Comparison of ENCODE assay signal across 12 cellular contexts in the genomic region with DNA sequence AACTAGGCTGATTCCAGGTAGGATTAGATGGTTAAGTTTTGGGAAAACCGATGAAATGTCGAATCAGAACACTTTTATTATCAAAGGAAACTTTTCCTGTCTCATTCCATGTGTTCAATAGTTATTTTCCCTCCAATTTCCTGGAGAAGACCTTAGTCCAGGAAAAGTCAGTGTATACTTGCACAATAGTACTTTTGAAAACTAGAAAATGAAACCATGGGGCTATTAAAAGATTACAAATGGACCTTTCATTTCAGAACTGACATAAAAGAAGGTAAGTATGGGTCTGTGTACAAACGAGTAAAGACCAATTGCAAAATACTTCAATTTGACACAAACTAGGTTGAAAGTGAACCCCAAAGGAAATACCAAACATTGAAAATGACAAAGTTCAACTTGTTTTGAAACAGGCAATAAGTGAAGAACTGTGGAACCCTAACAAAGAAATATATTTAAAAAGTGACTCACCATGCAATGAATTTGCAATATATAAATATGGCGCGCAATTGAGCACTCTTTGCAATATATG. TPM values are rescaled to one million over a fixed set of nuclear protein-coding genes. Genes with fewer than 3 reads are reported as not detected.
DNase-seq lines count a peak whose midpoint lies in the region; ATAC-seq and TF ChIP-seq lines count a peak whose summit lies in the region.
"Had no signal": no experiment of that assay in that cellular context is flagged by ENCODE, and none has a peak within 500 bp of the region (broad histone marks: within the 10 kb centered on the region; RNA-seq: fewer than 3 reads in every experiment).

No MANE protein-coding gene starts in this region.

- no peak for TF ChIP-seq POLR2A in sigmoid colon (IDR thresholded peaks at IDR 0.05)
- no peak for TF ChIP-seq POLR2A in GM18505 (IDR thresholded peaks at IDR 0.05; ENCODE audit: borderline replicate concordance, extremely low read depth, insufficient read depth, insufficient read length)

- ATAC-seq in GM19455 (IDR thresholded peaks at IDR 0.05; ENCODE audit: unreplicated experiment) (no peak), GM21723 (IDR thresholded peaks at IDR 0.05; ENCODE audit: unreplicated experiment) (no peak), GM18505 (IDR thresholded peaks at IDR 0.05; ENCODE audit: unreplicated experiment) (no peak)

- TF ChIP-seq EP300 in sigmoid colon (IDR thresholded peaks at IDR 0.05) = no peak

- peak overlapping the region in 5 of 7 donors; percentile 27 to 91 (median 40) for H3K4me3 Mint-ChIP-seq in CD8-positive, alpha-beta memory T cell
- H3K4me3 Mint-ChIP-seq: T-helper 1 cell treated with Interleukin-12 subunit alpha and Interleukin-12 subunit beta and Interleukin-4 antibody, amounts not matched to agents 30 μg/mL and 1 μg/mL, for 36 hours had no signal

- H3K4me1 Mint-ChIP-seq in CD8-positive, alpha-beta memory T cell = peaks cover 14 to 33% (median 25%) of the 10 kb centered on the region in 3 donors

- H3K36me3 ChIP-seq in CD8-positive, alpha-beta memory T cell (ENCODE audit: insufficient read depth, low read length) = no peaks in the 10 kb centered on the region
- H3K36me3 ChIP-seq in sigmoid colon = no peaks in the 10 kb centered on the region

- DNase-seq in CD8-positive, alpha-beta memory T cell = no peak
- DNase-seq in foreskin fibroblast (peak in 1 of 2 donors; percentile 41), sigmoid colon (no peak), DMS114 treated with DMSO at 0.1 percent for 48 hours (lab: John Stamatoyannopoulos, UW; ENCODE audit: unreplicated experiment) (no peak)
- DNase-seq: cerebellar nuclear complex, kidney glomerular epithelial cell, NCI-H510A had no signal

- H3K9me3 Mint-ChIP-seq in CD8-positive, alpha-beta memory T cell = no peaks in the 10 kb centered on the region
- H3K9me3 Mint-ChIP-seq: T-helper 1 cell treated with Interleukin-12 subunit alpha and Interleukin-12 subunit beta and Interleukin-4 antibody, amounts not matched to agents 30 μg/mL and 1 μg/mL, for 36 hours had no signal

- no peaks in the 10 kb centered on the region for H3K27me3 ChIP-seq in CD8-positive, alpha-beta memory T cell (ENCODE audit: insufficient read depth, low read length, poor library complexity, severe bottlenecking)
- no peaks in the 10 kb centered on the region for H3K27me3 ChIP-seq in sigmoid colon

- WGBS in sigmoid colon, 2 donors = 15 to 53% methylated on average over 5 of the region's 5 CpGs

- H3K27ac Mint-ChIP-seq in CD8-positive, alpha-beta memory T cell = peak overlapping the region in 3 of 8 donors; percentile 22 to 87 (median 25)
- H3K27ac Mint-ChIP-seq: T-helper 1 cell treated with Interleukin-12 subunit alpha and Interleukin-12 subunit beta and Interleukin-4 antibody, amounts not matched to agents 30 μg/mL and 1 μg/mL, for 36 hours had no signal

- POLR2A ChIA-PET in CD8-positive, alpha-beta memory T cell (lab: Charles Lee) = no interaction called here

- no peaks in the 10 kb centered on the region for H3K9me3 ChIP-seq in CD8-positive, alpha-beta memory T cell (ENCODE audit: low read length)
- H3K9me3 ChIP-seq in sigmoid colon = no peaks in the 10 kb centered on the region

- peaks cover 26% of the 10 kb centered on the region for H3K4me1 ChIP-seq in CD8-positive, alpha-beta memory T cell (ENCODE audit: insufficient read depth, low read length)
- peaks cover 0 to 60% (median 53%) of the 10 kb centered on the region in 4 donors for H3K4me1 ChIP-seq in sigmoid colon

- no peak overlapping the region for H3K27ac ChIP-seq in CD8-positive, alpha-beta memory T cell (ENCODE audit: low read depth, low read length)
- H3K27ac ChIP-seq in sigmoid colon = peak overlapping the region; percentile 91 to 92 (median 92)

- CTCF ChIA-PET in CD8-positive, alpha-beta memory T cell (lab: Charles Lee) = interaction anchor here (0.8 to 1.6 kb wide), 3 partner anchors 24 to 107 kb away, joined by 3 to 5 read pairs (median 4); no protein-coding TSS in a partner anchor

- H3K36me3 Mint-ChIP-seq in CD8-positive, alpha-beta memory T cell = peaks cover 0 to 1% (median 0%) of the 10 kb centered on the region in 3 donors

- intact Hi-C loops in sigmoid colon (cut with DNase I) = no loop called here

- no peak for TF ChIP-seq CTCF in WI38 (IDR thresholded peaks at IDR 0.05; ENCODE audit: low read depth, low read length)
- no peak for TF ChIP-seq CTCF in foreskin fibroblast (IDR thresholded peaks at IDR 0.05; ENCODE audit: low read depth, low read length)
- TF ChIP-seq CTCF in sigmoid colon (IDR thresholded peaks at IDR 0.05) = no peak

- H3K27me3 Mint-ChIP-seq in CD8-positive, alpha-beta memory T cell = no peaks in the 10 kb centered on the region

- peak overlapping the region; percentile 4 for H3K4me3 ChIP-seq in CD8-positive, alpha-beta memory T cell (ENCODE audit: low read length)
- H3K4me3 ChIP-seq in WI38 (ENCODE audit: low read depth, low read length) (peak overlapping the region; percentile 77), foreskin fibroblast (ENCODE audit: low read depth in 1 of 2, low read length in 2 of 2) (peak overlapping the region; percentile 84 to 91), sigmoid colon (peak overlapping the region; percentile 67 to 76 (median 72))

RNA-seq across cellular contexts. Expression of a gene that starts 2.1 kb away (rescaled TPM):
- total RNA-seq in CD8-positive, alpha-beta memory T cell = 1 to 10 TPM; 2.3 TPM
- 3.1 TPM for polyA plus RNA-seq in CD8-positive, alpha-beta memory T cell
- total RNA-seq in sigmoid colon = 10 to 100 TPM; 10.5 to 16.1 (median 12.2) TPM
- polyA plus RNA-seq in sigmoid colon = 10 to 100 TPM; 22.6 to 58.3 (median 31.8) TPM

RNA-seq across cellular contexts. Expression of a gene that starts 28.6 kb away (rescaled TPM):
- 1 to 10 TPM; 4.3 to 4.7 TPM for total RNA-seq in CD8-positive, alpha-beta memory T cell
- polyA plus RNA-seq in CD8-positive, alpha-beta memory T cell = 0.15 TPM
- total RNA-seq in sigmoid colon = 10 to 100 TPM; 17.3 to 40.7 (median 22.0) TPM
- polyA plus RNA-seq in sigmoid colon = 10 to 100 TPM; 16.2 to 22.2 (median 16.7) TPM

RNA-seq across cellular contexts. Expression of a gene that starts 44.5 kb away (rescaled TPM):
- total RNA-seq in CD8-positive, alpha-beta memory T cell = 10 to 100 TPM; 15.6 to 15.9 TPM
- 11.4 TPM for polyA plus RNA-seq in CD8-positive, alpha-beta memory T cell
- 10 to 100 TPM; 13.3 to 19.3 (median 13.9) TPM for total RNA-seq in sigmoid colon
- 1 to 10 TPM; 8.1 to 9.0 (median 8.9) TPM for polyA plus RNA-seq in sigmoid colon

RNA-seq across cellular contexts. Expression of a gene that starts 51.6 kb away (rescaled TPM):
- 1 to 10 TPM; 2.7 to 3.1 TPM for total RNA-seq in CD8-positive, alpha-beta memory T cell
- polyA plus RNA-seq in CD8-positive, alpha-beta memory T cell = 1.7 TPM
- 10 to 100 TPM in 1 of 4 donors, 1 to 10 TPM in 2, under 1 TPM in 1; 0.83 to 23.4 (median 5.4) TPM for total RNA-seq in sigmoid colon
- 1 to 10 TPM; 1.2 to 2.5 (median 2.5) TPM for polyA plus RNA-seq in sigmoid colon

RNA-seq across cellular contexts. Expression of a gene that starts 52.0 kb away (rescaled TPM):
- total RNA-seq in CD8-positive, alpha-beta memory T cell = 10 to 100 TPM; 27.4 to 28.6 TPM
- polyA plus RNA-seq in CD8-positive, alpha-beta memory T cell = 31.4 TPM
- total RNA-seq in sigmoid colon = 10 to 100 TPM in 3 of 4 donors, 1 to 10 TPM in 1; 8.9 to 15.9 (median 12.4) TPM
- polyA plus RNA-seq in sigmoid colon = 10 to 100 TPM in 1 of 3 donors, 1 to 10 TPM in 2; 7.2 to 42.2 (median 7.9) TPM

Comparison
In these comparisons a context has a peak if more than half of its experiments do, and no peak if none do; other contexts are left out.
1. H3K4me3 ChIP-seq: peak in every context shown above with its lines; median percentile 88 in foreskin fibroblast; 77 in WI38; 72 in sigmoid colon; 4 in CD8-positive, alpha-beta memory T cell.